ENCODE assay signal across 8 cellular contexts in the genomic region with DNA sequence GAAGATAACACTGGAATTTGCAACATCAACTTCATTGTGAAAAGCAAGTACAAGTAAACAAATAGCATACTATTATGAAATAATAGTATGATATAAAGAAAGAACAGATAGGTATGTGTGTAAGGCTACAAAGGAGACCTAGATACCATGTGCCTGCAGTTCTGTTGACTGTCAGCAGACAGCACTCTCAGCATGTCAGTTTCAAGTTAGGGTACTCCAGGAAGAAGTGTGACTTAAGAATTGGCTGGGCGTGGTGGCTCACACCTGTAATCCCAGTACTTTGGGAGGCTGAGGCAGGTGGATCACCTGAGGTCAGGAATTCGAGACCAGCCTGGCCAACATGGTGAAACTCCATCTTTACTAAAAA. TPM values are rescaled to one million over a fixed set of nuclear protein-coding genes. Genes with fewer than 3 reads are reported as not detected.
DNase-seq lines count a peak whose midpoint lies in the region; ATAC-seq, FAIRE-seq and TF ChIP-seq lines count a peak whose summit lies in the region.
"Not testable (repeated sequence)": the region's sequence is repeated elsewhere in the genome, so short reads cannot be mapped to it uniquely, and the experiment has no call there.
"Had no signal": no experiment of that assay in that cellular context is flagged by ENCODE, and none has a peak within 500 bp of the region (broad histone marks: within the 10 kb centered on the region; RNA-seq: fewer than 3 reads in every experiment).

No MANE protein-coding gene starts in this region.

- not testable (repeated sequence) for H3K36me3 ChIP-seq in DND-41 (ENCODE audit: insufficient read depth, low read length); RWPE2 (ENCODE audit: low read depth); K562 (ENCODE audit: control insufficient read depth, insufficient read depth, low read length)

- BruUV-seq in K562 (replicated peaks; lab: Mats Ljungman, UMichigan), result not testable (repeated sequence)

- DNase-seq in DND-41; RWPE2 (ENCODE audit: low spot score); K562 (ENCODE audit: extremely low read depth in 1 of 4, low spot score in 3 of 4): not testable (repeated sequence)
- DNase-seq in HCEC 1CT, result peak; percentile 68
- DNase-seq in NB4 (ENCODE audit: low read depth), result peak; percentile 53
- peak; percentile 43 for DNase-seq in fibroblast of villous mesenchyme (ENCODE audit: low read depth)

- TF ChIP-seq RAD21 in K562 (CRISPR knock-in tag; conservative IDR thresholded peaks at IDR 0.05 in 1 of 2, IDR thresholded peaks at IDR 0.05 in 1 of 2), result peak in 1 of 2 experiments; percentile 48; a peak in 2 of 4 replicates

- H3K9me3 ChIP-seq in DND-41 (ENCODE audit: insufficient read depth, low read length, severe bottlenecking); RWPE2 (ENCODE audit: severe bottlenecking); K562 (replicated peaks; ENCODE audit: control insufficient read depth, insufficient read depth, low read depth, low read length): not testable (repeated sequence)

- not testable (repeated sequence) for H4K20me1 ChIP-seq in DND-41 (ENCODE audit: insufficient read depth, low read length); K562 (replicated peaks; ENCODE audit: control insufficient read depth, insufficient read depth, low read length)

- not testable (repeated sequence) for H3K27me3 ChIP-seq in DND-41 (ENCODE audit: insufficient read depth, low read length, poor library complexity); RWPE2 (ENCODE audit: insufficient read depth, poor library complexity, severe bottlenecking); K562 (ENCODE audit: control insufficient read depth in 2 of 2, insufficient read depth in 2 of 2, low read length in 2 of 2)

- not testable (repeated sequence) for H3K9me1 ChIP-seq in K562 (ENCODE audit: control insufficient read depth, insufficient read depth, low read length)

- not testable (repeated sequence) for TF ChIP-seq EP300 in K562 (IDR thresholded peaks at IDR 0.05; ENCODE audit: low read length)

- not testable (repeated sequence) for H2AFZ ChIP-seq in DND-41 (ENCODE audit: low read depth, low read length); K562 (ENCODE audit: low read depth, low read length)

- in situ Hi-C loops in K562 (cut with MboI), result not testable (repeated sequence)

- not testable (repeated sequence) for H3K36me3 Mint-ChIP-seq in nephron (ENCODE audit: low read depth)

- H3K9me3 Mint-ChIP-seq in nephron, result not testable (repeated sequence)

- CTCF ChIA-PET in K562 (lab: Yijun Ruan, JAX; ENCODE audit: low intra/inter-chr PET ratio), result not testable (repeated sequence)

- intact Hi-C loops in K562 (cut with micrococcal nuclease), result loop anchor here (5.0 kb wide), 1 partner anchor 58 kb away; no protein-coding TSS in a partner anchor

- not testable (repeated sequence) for H3K4me2 ChIP-seq in DND-41 (ENCODE audit: insufficient read depth, low read length); K562 (ENCODE audit: insufficient read depth, low read length)

- TF ChIP-seq CTCF in DND-41 (IDR thresholded peaks at IDR 0.05; ENCODE audit: borderline replicate concordance, extremely low read depth, low read length, poor library complexity, severe bottlenecking), result peak; percentile 38
- peak; percentile 38 for TF ChIP-seq CTCF in NB4 (IDR thresholded peaks at IDR 0.05; ENCODE audit: low read depth, low read length)
- TF ChIP-seq CTCF in RWPE2 (IDR thresholded peaks at IDR 0.05; ENCODE audit: poor library complexity, severe bottlenecking), result peak; percentile 15
- TF ChIP-seq CTCF in K562 (IDR thresholded peaks at IDR 0.05 in 2 of 3, conservative IDR thresholded peaks at IDR 0.05 in 1 of 3; ENCODE audit: insufficient read depth in 2 of 3, low read depth in 1 of 3, low read length in 3 of 3), result peak; percentile 8 to 42 (median 24); a peak in 2 of 6 replicates
- peak; percentile 51 for TF ChIP-seq CTCF in fibroblast of villous mesenchyme (IDR thresholded peaks at IDR 0.05; ENCODE audit: insufficient read depth, low read depth, low read length)
- peak; percentile 34 to 47 (median 44) for TF ChIP-seq CTCF in nephron (IDR thresholded peaks at IDR 0.05; ENCODE audit: unreplicated experiment in 3 of 3)

- WGBS in K562 (ENCODE audit: insufficient coverage, low coverage, missing lambda C conversion rate), result 6% methylated on average over 2 of the region's 2 CpGs

- TF ChIP-seq POLR2A in NB4 (IDR thresholded peaks at IDR 0.05; ENCODE audit: extremely low read depth, insufficient read length); K562 (conservative IDR thresholded peaks at IDR 0.05): not testable (repeated sequence)

- FAIRE-seq in K562 (lab: Jason Lieb, UNC), result not testable (repeated sequence)

- not testable (repeated sequence) for H3K27me3 Mint-ChIP-seq in nephron (ENCODE audit: low read depth)

- H3K4me1 Mint-ChIP-seq in nephron, result peaks cover 24% of the 10 kb centered on the region

- POLR2A ChIA-PET in K562 (lab: Yijun Ruan, JAX), result not testable (repeated sequence)

- ATAC-seq in DND-41 (ENCODE audit: insufficient read depth, low read depth); RWPE2 (ENCODE audit: low read depth): not testable (repeated sequence)
- ATAC-seq in K562, result peak; percentile 60

- H3K9ac ChIP-seq in DND-41 (ENCODE audit: low read depth, low read length); K562 (ENCODE audit: insufficient read depth in 1 of 2, low read depth in 2 of 2, low read length in 2 of 2): not testable (repeated sequence)

- not testable (repeated sequence) for H3K27ac ChIP-seq in DND-41 (ENCODE audit: low read length); K562 (ENCODE audit: extremely low read depth, low read depth, low read length)
- peak overlapping the region; percentile 89 for H3K27ac ChIP-seq in RWPE2 (ENCODE audit: poor library complexity, severe bottlenecking)

- H3K4me1 ChIP-seq in DND-41 (ENCODE audit: insufficient read depth, low read length); K562 (replicated peaks in 1 of 2; ENCODE audit: control insufficient read depth in 2 of 2, insufficient read depth in 2 of 2, low read length in 2 of 2): not testable (repeated sequence)
- peaks cover 18% of the 10 kb centered on the region for H3K4me1 ChIP-seq in RWPE2 (ENCODE audit: insufficient read depth, poor library complexity, severe bottlenecking)

- H3K4me3 Mint-ChIP-seq in nephron, result not testable (repeated sequence)

- H3K4me3 ChIP-seq in DND-41 (ENCODE audit: low read depth in 1 of 2, low read length in 2 of 2); NB4 (ENCODE audit: low read depth, low read length); RWPE2 (ENCODE audit: severe bottlenecking); K562; fibroblast of villous mesenchyme (ENCODE audit: low read depth, low read length): not testable (repeated sequence)

- H3K79me2 ChIP-seq in DND-41 (ENCODE audit: insufficient read depth, low read length); K562 (ENCODE audit: control insufficient read depth, insufficient read depth, low read length): not testable (repeated sequence)

- peak overlapping the region; percentile 54 to 70 (median 58) for H3K27ac Mint-ChIP-seq in nephron

RNA-seq across cellular contexts. Expression of a gene that starts 7.4 kb away (rescaled TPM):
- total RNA-seq in K562 (2011; cell fraction: chromatin; rRNA removed; ENCODE audit: low replicate concordance), result not detected in 2 replicates
- not detected in 2 replicates for total RNA-seq in K562 (2011; cell fraction: nucleolus; rRNA removed)
- total RNA-seq in K562 (2011; cell fraction: nucleoplasm; rRNA removed), result not detected in 2 replicates
- total RNA-seq in K562 (2014; rRNA removed), result not detected in 2 replicates
- not detected in 2 replicates for total RNA-seq in K562 (2014; rRNA removed; fragmentation: Illumina TruSeq; extraction: Trizol)
- total RNA-seq in K562 (2015; rRNA removed; fragmentation: Illumina TruSeq; extraction: Trizol), result 0.19 TPM in 1 of 2 replicates, not detected in the other
- total RNA-seq in K562 (2021), result not detected in 2 replicates
- not detected in 2 replicates for polyA plus RNA-seq in K562 (2011; rRNA removed)
- not detected in 2 replicates for polyA plus RNA-seq in K562 (2011; cell fraction: cytosol; rRNA removed)
- not detected in 2 replicates for polyA plus RNA-seq in K562 (2011; cell fraction: nucleus; rRNA removed)
- polyA plus RNA-seq in K562 (2012), result 0.13 and 0.18 TPM in 2 replicates
- polyA plus RNA-seq in K562 (2014; fragmentation: Illumina TruSeq; extraction: Trizol), result not detected in 2 replicates
- polyA plus RNA-seq in K562 (2014; fragmentation: Nextera tagmentation; extraction: Ambion mirVana), result not detected
- not detected in 2 replicates for polyA plus RNA-seq in K562 (2014; rRNA removed)
- not detected in 2 replicates for polyA minus RNA-seq in K562 (2011; rRNA and poly(A)+ RNA removed)
- polyA minus RNA-seq in K562 (2011; cell fraction: cytosol; rRNA and poly(A)+ RNA removed), result not detected in 2 replicates
- polyA minus RNA-seq in K562 (2011; cell fraction: nucleus; rRNA and poly(A)+ RNA removed), result not detected in 2 replicates
- 3.5 and 7.4 TPM in 2 replicates for total RNA-seq in fibroblast of villous mesenchyme
- total RNA-seq: activated naive CD4-positive, alpha-beta T cell treated with anti-CD3 and anti-CD28 coated beads, Interleukin-2, amount 50 U/mL, for 72 hours had no signal

RNA-seq across cellular contexts. Expression of a gene that starts 18.2 kb away (rescaled TPM):
- 26.1 and 44.1 TPM in 2 replicates for total RNA-seq in K562 (2011; cell fraction: chromatin; rRNA removed; ENCODE audit: low replicate concordance)
- 10.0 and 11.4 TPM in 2 replicates for total RNA-seq in K562 (2011; cell fraction: nucleolus; rRNA removed)
- 17.3 and 26.9 TPM in 2 replicates for total RNA-seq in K562 (2011; cell fraction: nucleoplasm; rRNA removed)
- 8.4 and 11.5 TPM in 2 replicates for total RNA-seq in K562 (2014; rRNA removed)
- total RNA-seq in K562 (2014; rRNA removed; fragmentation: Illumina TruSeq; extraction: Trizol), result 11.6 and 15.9 TPM in 2 replicates
- total RNA-seq in K562 (2015; rRNA removed; fragmentation: Illumina TruSeq; extraction: Trizol), result 17.4 and 17.7 TPM in 2 replicates
- total RNA-seq in K562 (2021), result 13.1 and 14.2 TPM in 2 replicates
- polyA plus RNA-seq in K562 (2011; rRNA removed), result 11.8 and 14.0 TPM in 2 replicates
- polyA plus RNA-seq in K562 (2011; cell fraction: cytosol; rRNA removed), result 6.4 and 8.6 TPM in 2 replicates
- 13.5 and 17.5 TPM in 2 replicates for polyA plus RNA-seq in K562 (2011; cell fraction: nucleus; rRNA removed)
- polyA plus RNA-seq in K562 (2012), result 12.1 TPM in 2 replicates
- 12.7 and 13.9 TPM in 2 replicates for polyA plus RNA-seq in K562 (2014; fragmentation: Illumina TruSeq; extraction: Trizol)
- polyA plus RNA-seq in K562 (2014; fragmentation: Nextera tagmentation; extraction: Ambion mirVana), result 1 to 10 TPM; 5.2 to 8.1 TPM
- 11.4 and 17.3 TPM in 2 replicates for polyA plus RNA-seq in K562 (2014; rRNA removed)
- 22.2 and 23.7 TPM in 2 replicates for polyA minus RNA-seq in K562 (2011; rRNA and poly(A)+ RNA removed)
- polyA minus RNA-seq in K562 (2011; cell fraction: cytosol; rRNA and poly(A)+ RNA removed), result 5.0 and 8.1 TPM in 2 replicates
- 13.6 and 22.4 TPM in 2 replicates for polyA minus RNA-seq in K562 (2011; cell fraction: nucleus; rRNA and poly(A)+ RNA removed)
- total RNA-seq in fibroblast of villous mesenchyme, result 27.4 and 44.0 TPM in 2 replicates
